9 cellular contexts compared by ENCODE assay signal in the genomic region with DNA sequence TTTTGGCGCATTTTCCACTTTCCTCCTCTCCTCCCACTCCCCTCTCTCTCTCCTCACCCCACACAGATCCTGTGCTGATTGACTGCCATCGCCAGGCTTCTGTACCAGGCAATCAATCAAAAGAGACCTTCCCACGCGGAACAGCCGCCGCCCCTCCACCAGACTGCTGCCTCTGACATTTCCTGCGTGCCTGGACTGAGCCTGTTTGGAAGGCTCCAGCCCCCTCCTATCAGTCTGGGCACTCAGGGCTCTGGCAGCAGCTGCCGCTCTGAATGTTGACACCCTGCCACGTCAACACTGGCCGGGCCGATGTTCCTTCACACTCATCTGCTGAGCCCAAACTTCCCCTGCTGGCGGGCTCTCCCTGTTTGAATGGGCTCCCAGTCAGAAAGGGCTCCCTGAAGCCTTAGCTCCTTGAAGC.
DNase-seq lines count a peak whose midpoint lies in the region; ATAC-seq, FAIRE-seq and TF ChIP-seq lines count a peak whose summit lies in the region.
"Had no signal": no experiment of that assay in that cellular context is flagged by ENCODE, and none has a peak within 500 bp of the region (broad histone marks: within the 10 kb centered on the region; RNA-seq: fewer than 3 reads in every experiment).

No MANE protein-coding gene starts in this region.

- H3K36me3 ChIP-seq in GM23338 (ENCODE audit: insufficient read depth), result no peaks in the 10 kb centered on the region
- H3K36me3 ChIP-seq in small intestine (ENCODE audit: control insufficient read depth in 2 of 2, insufficient read depth in 2 of 2, low read length in 2 of 2), result no peaks in the 10 kb centered on the region

- H3K4me1 ChIP-seq in GM23338 (ENCODE audit: insufficient read depth) (no peaks in the 10 kb centered on the region), right cardiac atrium (ENCODE audit: control insufficient read depth, insufficient read depth, low read length) (peaks cover 9% of the 10 kb centered on the region), small intestine (ENCODE audit: control insufficient read depth in 2 of 2, insufficient read depth in 1 of 2, low read depth in 1 of 2, low read length in 1 of 2) (no peaks in the 10 kb centered on the region)

- H3K27me3 ChIP-seq in GM23338 (ENCODE audit: insufficient read depth) (no peaks in the 10 kb centered on the region), right cardiac atrium (ENCODE audit: control insufficient read depth, insufficient read depth) (no peaks in the 10 kb centered on the region), small intestine (ENCODE audit: control insufficient read depth in 2 of 2, insufficient read depth in 2 of 2, low read length in 2 of 2) (no peaks in the 10 kb centered on the region)

- no peaks in the 10 kb centered on the region for H3K9me2 ChIP-seq in GM23338 (ENCODE audit: insufficient read depth)

- no peak overlapping the region for H3K4me3 Mint-ChIP-seq in GM23338

- no peak for TF ChIP-seq CTCF in GM23338 (conservative IDR thresholded peaks at IDR 0.05; ENCODE audit: low read depth in 2 of 2)

- H3K9me3 Mint-ChIP-seq in GM23338, result no peaks in the 10 kb centered on the region

- no peak overlapping the region for H3K4me2 ChIP-seq in GM23338

- 5% methylated on average over 12 of the region's 12 CpGs for WGBS in right cardiac atrium
- 29 to 55% (median 49%) methylated on average over 12 of the region's 12 CpGs for WGBS in small intestine, 3 donors

- H3K27me3 Mint-ChIP-seq in GM23338 (ENCODE audit: insufficient read depth, low read depth, poor library complexity), result peaks cover 4% of the 10 kb centered on the region

- H3K4me3 ChIP-seq in GM23338, result no peak overlapping the region
- H3K4me3 ChIP-seq in right cardiac atrium (ENCODE audit: low read length), result no peak overlapping the region
- H3K4me3 ChIP-seq in small intestine (ENCODE audit: low read depth in 1 of 2, low read length in 2 of 2), result no peak overlapping the region

- H3K27ac ChIP-seq in GM23338 (ENCODE audit: low read depth), result no peak overlapping the region
- H3K27ac ChIP-seq in right cardiac atrium (ENCODE audit: low read length), result peak overlapping the region; percentile 67
- no peak overlapping the region for H3K27ac ChIP-seq in small intestine (ENCODE audit: low read depth in 1 of 2, low read length in 1 of 2)
- H3K27ac ChIP-seq: HL-60 had no signal

- peaks cover 14% of the 10 kb centered on the region for H3K4me1 Mint-ChIP-seq in GM23338

- H3F3A ChIP-seq in GM23338 (replicated peaks; ENCODE audit: low read depth), result no peaks in the 10 kb centered on the region

- no peaks in the 10 kb centered on the region for H3K36me3 Mint-ChIP-seq in GM23338 (ENCODE audit: low read depth)

- H3K9me3 ChIP-seq in right cardiac atrium (ENCODE audit: control insufficient read depth, low read length) (no peaks in the 10 kb centered on the region), small intestine (ENCODE audit: control insufficient read depth, low read depth) (no peaks in the 10 kb centered on the region)

- FAIRE-seq in small intestine (lab: Jason Lieb, UNC), result no peak
- FAIRE-seq in RCC 7860 (lab: Jason Lieb, UNC), result no peak

- peak overlapping the region; percentile 74; the same call in 1 of the 2 replicates for H3K27ac Mint-ChIP-seq in GM23338

- TF ChIP-seq POLR2A in GM18505 (IDR thresholded peaks at IDR 0.05; ENCODE audit: borderline replicate concordance, extremely low read depth, insufficient read depth, insufficient read length), result no peak

- ATAC-seq in GM23338, result peak; percentile 87
- peak; percentile 65 for ATAC-seq in SK-N-SH treated with all-trans-retinoic acid at 6 μM for 48 hours
- ATAC-seq in right cardiac atrium, result peak; percentile 98
- no peak for ATAC-seq in HG03439 (IDR thresholded peaks at IDR 0.05; ENCODE audit: unreplicated experiment)
- no peak for ATAC-seq in GM18505 (IDR thresholded peaks at IDR 0.05; ENCODE audit: unreplicated experiment)

- intact Hi-C loops in right cardiac atrium (cut with DNase I), result loop anchor here in 3 of 4 donors (10.0 kb wide), 3 partner anchors 400 to 470 kb away; a partner anchor contains a TSS

- no peaks in the 10 kb centered on the region for H4K20me1 ChIP-seq in GM23338 (replicated peaks; ENCODE audit: insufficient read depth)

- no peaks in the 10 kb centered on the region for H3K79me2 ChIP-seq in GM23338 (replicated peaks; ENCODE audit: insufficient read depth)

- peak overlapping the region; percentile 97 for H2AFZ ChIP-seq in GM23338

- peak; percentile 41 for DNase-seq in GM23338 (ENCODE audit: low spot score)
- DNase-seq in right cardiac atrium, result peak; percentile 88 to 95 (median 93)
- peak; percentile 0 for DNase-seq in small intestine
- no peak for DNase-seq in RCC 7860 (ENCODE audit: low spot score)
- no peak for DNase-seq in activated CD4-positive, CD25-positive, alpha-beta regulatory T cell (lab: John Stamatoyannopoulos, UW)

TF ChIP-seq in GM23338, 12 proteins besides CTCF, POLR2A, EP300 and RAD21:
- TF ChIP-seq POLR2AphosphoS5 (IDR thresholded peaks at IDR 0.05; ENCODE audit: low read depth) (no peak), ZNF114 (CRISPR knock-in tag; IDR thresholded peaks at IDR 0.05) (no peak), JUNB (IDR thresholded peaks at IDR 0.05; ENCODE audit: unreplicated experiment) (no peak), STAT1 (IDR thresholded peaks at IDR 0.05; ENCODE audit: unreplicated experiment) (no peak), ZNF331 (CRISPR knock-in tag; IDR thresholded peaks at IDR 0.05; ENCODE audit: low read depth) (no peak)

TF ChIP-seq in SK-N-SH treated with all-trans-retinoic acid at 6 μM for 48 hours, 23 proteins besides CTCF, POLR2A, EP300 and RAD21:
- TF ChIP-seq ZNF8 (CRISPR knock-in tag; IDR thresholded peaks at IDR 0.05) (no peak), ZNF565 (CRISPR knock-in tag; conservative IDR thresholded peaks at IDR 0.05; ENCODE audit: low read depth) (no peak), ZFP3 (CRISPR knock-in tag; IDR thresholded peaks at IDR 0.05) (no peak), SNAI2 (CRISPR knock-in tag; IDR thresholded peaks at IDR 0.05) (no peak), CSDC2 (CRISPR knock-in tag; IDR thresholded peaks at IDR 0.05) (no peak), OSR1 (CRISPR knock-in tag; IDR thresholded peaks at IDR 0.05) (no peak), ARNTL (CRISPR knock-in tag; IDR thresholded peaks at IDR 0.05; ENCODE audit: borderline replicate concordance, low read depth) (no peak), PPARA (CRISPR knock-in tag; IDR thresholded peaks at IDR 0.05; ENCODE audit: borderline replicate concordance) (no peak), ZC3H10 (CRISPR knock-in tag; IDR thresholded peaks at IDR 0.05) (no peak), ESRRG (CRISPR knock-in tag; IDR thresholded peaks at IDR 0.05) (no peak), RARB (CRISPR knock-in tag; IDR thresholded peaks at IDR 0.05) (no peak), ISL1 (CRISPR knock-in tag; IDR thresholded peaks at IDR 0.05) (no peak), GLIS3 (CRISPR knock-in tag; IDR thresholded peaks at IDR 0.05) (no peak), TOX (CRISPR knock-in tag; IDR thresholded peaks at IDR 0.05; ENCODE audit: borderline replicate concordance) (no peak)
- TF ChIP-seq, protein P1, sequence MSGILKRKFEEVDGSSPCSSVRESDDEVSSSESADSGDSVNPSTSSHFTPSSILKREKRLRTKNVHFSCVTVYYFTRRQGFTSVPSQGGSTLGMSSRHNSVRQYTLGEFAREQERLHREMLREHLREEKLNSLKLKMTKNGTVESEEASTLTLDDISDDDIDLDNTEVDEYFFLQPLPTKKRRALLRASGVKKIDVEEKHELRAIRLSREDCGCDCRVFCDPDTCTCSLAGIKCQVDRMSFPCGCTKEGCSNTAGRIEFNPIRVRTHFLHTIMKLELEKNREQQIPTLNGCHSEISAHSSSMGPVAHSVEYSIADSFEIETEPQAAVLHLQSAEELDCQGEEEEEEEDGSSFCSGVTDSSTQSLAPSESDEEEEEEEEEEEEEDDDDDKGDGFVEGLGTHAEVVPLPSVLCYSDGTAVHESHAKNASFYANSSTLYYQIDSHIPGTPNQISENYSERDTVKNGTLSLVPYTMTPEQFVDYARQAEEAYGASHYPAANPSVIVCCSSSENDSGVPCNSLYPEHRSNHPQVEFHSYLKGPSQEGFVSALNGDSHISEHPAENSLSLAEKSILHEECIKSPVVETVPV (CRISPR knock-in tag; IDR thresholded peaks at IDR 0.05), result no peak
- TF ChIP-seq, protein P2, sequence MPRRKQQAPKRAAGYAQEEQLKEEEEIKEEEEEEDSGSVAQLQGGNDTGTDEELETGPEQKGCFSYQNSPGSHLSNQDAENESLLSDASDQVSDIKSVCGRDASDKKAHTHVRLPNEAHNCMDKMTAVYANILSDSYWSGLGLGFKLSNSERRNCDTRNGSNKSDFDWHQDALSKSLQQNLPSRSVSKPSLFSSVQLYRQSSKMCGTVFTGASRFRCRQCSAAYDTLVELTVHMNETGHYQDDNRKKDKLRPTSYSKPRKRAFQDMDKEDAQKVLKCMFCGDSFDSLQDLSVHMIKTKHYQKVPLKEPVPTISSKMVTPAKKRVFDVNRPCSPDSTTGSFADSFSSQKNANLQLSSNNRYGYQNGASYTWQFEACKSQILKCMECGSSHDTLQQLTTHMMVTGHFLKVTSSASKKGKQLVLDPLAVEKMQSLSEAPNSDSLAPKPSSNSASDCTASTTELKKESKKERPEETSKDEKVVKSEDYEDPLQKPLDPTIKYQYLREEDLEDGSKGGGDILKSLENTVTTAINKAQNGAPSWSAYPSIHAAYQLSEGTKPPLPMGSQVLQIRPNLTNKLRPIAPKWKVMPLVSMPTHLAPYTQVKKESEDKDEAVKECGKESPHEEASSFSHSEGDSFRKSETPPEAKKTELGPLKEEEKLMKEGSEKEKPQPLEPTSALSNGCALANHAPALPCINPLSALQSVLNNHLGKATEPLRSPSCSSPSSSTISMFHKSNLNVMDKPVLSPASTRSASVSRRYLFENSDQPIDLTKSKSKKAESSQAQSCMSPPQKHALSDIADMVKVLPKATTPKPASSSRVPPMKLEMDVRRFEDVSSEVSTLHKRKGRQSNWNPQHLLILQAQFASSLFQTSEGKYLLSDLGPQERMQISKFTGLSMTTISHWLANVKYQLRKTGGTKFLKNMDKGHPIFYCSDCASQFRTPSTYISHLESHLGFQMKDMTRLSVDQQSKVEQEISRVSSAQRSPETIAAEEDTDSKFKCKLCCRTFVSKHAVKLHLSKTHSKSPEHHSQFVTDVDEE (CRISPR knock-in tag; IDR thresholded peaks at IDR 0.05), result no peak

Comparison
In these comparisons a context has a peak if more than half of its experiments do, and no peak if none do; other contexts are left out.
1. ATAC-seq: peak in GM23338 (single experiment), SK-N-SH treated with all-trans-retinoic acid at 6 μM for 48 hours (single experiment) and right cardiac atrium (2 of 2); none in HG03439 (single experiment) and GM18505 (single experiment).
2. DNase-seq: peak in GM23338 (single experiment), right cardiac atrium (3 of 3) and small intestine (single experiment); none in RCC 7860 (single experiment) and activated CD4-positive, CD25-positive, alpha-beta regulatory T cell (0 of 4).